ENCODE assay signal across 1 cellular context in the genomic region with DNA sequence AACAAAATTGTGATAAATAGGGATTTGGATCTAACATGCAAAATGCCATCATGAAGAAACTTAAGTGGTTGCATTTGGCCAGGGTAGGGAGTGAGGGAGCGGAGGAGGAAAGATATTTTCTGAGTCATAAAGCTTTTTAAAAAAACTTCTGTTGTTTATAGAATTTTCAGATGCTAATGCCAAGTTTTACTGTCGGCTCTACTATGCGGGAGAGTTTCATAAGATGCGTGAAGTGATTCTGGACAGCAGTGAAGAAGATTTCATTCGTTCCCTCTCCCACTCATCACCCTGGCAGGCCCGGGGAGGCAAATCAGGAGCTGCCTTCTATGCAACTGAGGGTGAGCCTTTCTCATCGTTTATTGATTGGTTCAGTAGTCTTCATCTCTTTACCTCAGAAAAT.
TF ChIP-seq lines count a peak whose summit lies in the region.

No MANE protein-coding gene starts in this region.

TF ChIP-seq in IMR-90, 13 proteins besides CTCF, POLR2A, EP300 and RAD21:
- no peak for TF ChIP-seq RCOR1 (IDR thresholded peaks at IDR 0.05; ENCODE audit: insufficient replicate concordance, low read length)
- TF ChIP-seq MAFK (IDR thresholded peaks at IDR 0.05; ENCODE audit: low read depth, low read length), result no peak
- TF ChIP-seq, protein P1, sequence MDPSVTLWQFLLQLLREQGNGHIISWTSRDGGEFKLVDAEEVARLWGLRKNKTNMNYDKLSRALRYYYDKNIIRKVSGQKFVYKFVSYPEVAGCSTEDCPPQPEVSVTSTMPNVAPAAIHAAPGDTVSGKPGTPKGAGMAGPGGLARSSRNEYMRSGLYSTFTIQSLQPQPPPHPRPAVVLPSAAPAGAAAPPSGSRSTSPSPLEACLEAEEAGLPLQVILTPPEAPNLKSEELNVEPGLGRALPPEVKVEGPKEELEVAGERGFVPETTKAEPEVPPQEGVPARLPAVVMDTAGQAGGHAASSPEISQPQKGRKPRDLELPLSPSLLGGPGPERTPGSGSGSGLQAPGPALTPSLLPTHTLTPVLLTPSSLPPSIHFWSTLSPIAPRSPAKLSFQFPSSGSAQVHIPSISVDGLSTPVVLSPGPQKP (IDR thresholded peaks at IDR 0.05; ENCODE audit: borderline replicate concordance, low read depth, low read length), result no peak
- TF ChIP-seq FOS (IDR thresholded peaks at IDR 0.05; ENCODE audit: low read depth, low read length), result peak; percentile 52; the same call in 1 of the 2 replicates
